Comparison of ENCODE assay signal across 30 cellular contexts in genomic region chr12:120357104-120357503, GRCh38. TPM values are rescaled to one million over a fixed set of nuclear protein-coding genes. Genes with fewer than 3 reads are reported as not detected.
DNase-seq lines count a peak whose midpoint lies in the region; ATAC-seq, FAIRE-seq and TF ChIP-seq lines count a peak whose summit lies in the region.
"Had no signal": no experiment of that assay in that cellular context is flagged by ENCODE, and none has a peak within 500 bp of the region (broad histone marks: within the 10 kb centered on the region; RNA-seq: fewer than 3 reads in every experiment).

No MANE protein-coding gene starts in this region.

- no peak for TF ChIP-seq RAD21 in A549 (conservative IDR thresholded peaks at IDR 0.05 in 1 of 2, IDR thresholded peaks at IDR 0.05 in 1 of 2)
- TF ChIP-seq RAD21 in K562 (CRISPR knock-in tag; conservative IDR thresholded peaks at IDR 0.05 in 1 of 2, IDR thresholded peaks at IDR 0.05 in 1 of 2): no peak

- DNase-seq in A549 (ENCODE audit: low read depth in 1 of 2, low spot score in 1 of 2) (no peak), NB4 (ENCODE audit: low read depth) (no peak), K562 (ENCODE audit: extremely low read depth in 1 of 4, low spot score in 3 of 4) (no peak), mesothelial cell of epicardium (ENCODE audit: low spot score in 2 of 2, unreplicated experiment in 2 of 2) (no peak), mesenteric fat pad (ENCODE audit: low spot score) (no peak)
- DNase-seq: esophagus squamous epithelium, NCI-H187 treated with DMSO at 0.1 percent for 48 hours, NCI-H510A had no signal

- H4K20me1 ChIP-seq in K562 (replicated peaks; ENCODE audit: control insufficient read depth, insufficient read depth, low read length): 0 out of 2 replicates have a peak, but pooled peaks cover 13% of the 10 kb centered on the region

- H3K4me1 Mint-ChIP-seq in mesothelial cell of epicardium: peaks cover 8% of the 10 kb centered on the region

- intact Hi-C loops in K562 (cut with micrococcal nuclease): loop anchor here (2.0 to 5.0 kb wide), 2 partner anchors 32 to 130 kb away; no protein-coding TSS in a partner anchor

- no peak overlapping the region for H3K9ac ChIP-seq in K562 (ENCODE audit: insufficient read depth in 1 of 2, low read depth in 2 of 2, low read length in 2 of 2)
- H3K9ac ChIP-seq: parathyroid adenoma had no signal

- H2AFZ ChIP-seq in K562 (ENCODE audit: low read depth, low read length): no peak overlapping the region
- H2AFZ ChIP-seq: parathyroid adenoma had no signal

- TF ChIP-seq EP300 in A549 (IDR thresholded peaks at IDR 0.05): no peak
- TF ChIP-seq EP300 in K562 (IDR thresholded peaks at IDR 0.05; ENCODE audit: low read length): no peak

- no peaks in the 10 kb centered on the region for H3K36me3 ChIP-seq in K562 (ENCODE audit: control insufficient read depth, insufficient read depth, low read length)
- H3K36me3 ChIP-seq: esophagus squamous epithelium, right atrium auricular region, spleen, thoracic aorta, uterus had no signal

- H3K9me3 ChIP-seq in A549 (no peaks in the 10 kb centered on the region), K562 (replicated peaks; ENCODE audit: control insufficient read depth, insufficient read depth, low read depth, low read length) (no peaks in the 10 kb centered on the region)
- H3K9me3 ChIP-seq: esophagus squamous epithelium, heart left ventricle, mucosa of descending colon, right atrium auricular region, spleen, thoracic aorta, uterus had no signal

- POLR2A ChIA-PET in A549 (lab: Yijun Ruan, JAX) (interaction anchor here (1.6 kb wide), 1 partner anchor 224 kb away, joined by 4 read pairs; the partner anchor contains the start of gene POP5), K562 (lab: Yijun Ruan, JAX) (interaction anchor here (0.8 kb wide), 1 partner anchor 109 kb away, joined by 3 read pairs; no protein-coding TSS in a partner anchor)

- no peaks in the 10 kb centered on the region for H3K9me1 ChIP-seq in K562 (ENCODE audit: control insufficient read depth, insufficient read depth, low read length)

- H3K27me3 ChIP-seq in K562 (ENCODE audit: control insufficient read depth in 2 of 2, insufficient read depth in 2 of 2, low read length in 2 of 2): peaks cover 17 to 50% of the 10 kb centered on the region in 2 experiments; a peak in 4 of 5 replicates
- H3K27me3 ChIP-seq: right atrium auricular region, uterus had no signal

- CTCF ChIA-PET in A549 (lab: Yijun Ruan, JAX) (interaction anchor here (0.6 to 1.9 kb wide), 30 partner anchors 9 to 154 kb away, joined by 3 to 41 read pairs (median 4); partner anchors contain the start of gene COX6A1), K562 (lab: Yijun Ruan, JAX; ENCODE audit: low intra/inter-chr PET ratio) (interaction anchor here (0.7 to 2.4 kb wide), 3 partner anchors 9 to 109 kb away, joined by 3 to 42 read pairs (median 11); no protein-coding TSS in a partner anchor)

- TF ChIP-seq POLR2A in A549 (IDR thresholded peaks at IDR 0.05; ENCODE audit: low read length) (no peak), NB4 (IDR thresholded peaks at IDR 0.05; ENCODE audit: extremely low read depth, insufficient read length) (no peak), K562 (conservative IDR thresholded peaks at IDR 0.05) (no peak)

- FAIRE-seq in A549 (lab: Jason Lieb, UNC): no peak
- no peak for FAIRE-seq in K562 (lab: Jason Lieb, UNC)
- FAIRE-seq: endometrium, TTC549 had no signal

- peak overlapping the region; percentile 78 for H3K4me2 ChIP-seq in A549
- no peak overlapping the region; the same call in 1 of the 2 replicates for H3K4me2 ChIP-seq in K562 (ENCODE audit: insufficient read depth, low read length)

- BruUV-seq in K562 (replicated peaks; lab: Mats Ljungman, UMichigan): no TSS peak

- H3K4me1 ChIP-seq in A549 (peaks cover 5% of the 10 kb centered on the region), K562 (replicated peaks in 1 of 2; ENCODE audit: control insufficient read depth in 2 of 2, insufficient read depth in 2 of 2, low read length in 2 of 2) (peaks cover 0 to 24% of the 10 kb centered on the region in 2 experiments; a peak in 3 of 5 replicates)
- H3K4me1 ChIP-seq: foreskin keratinocyte, uterus had no signal

- H3K36me3 Mint-ChIP-seq in mesothelial cell of epicardium: peaks cover 20% of the 10 kb centered on the region
- H3K36me3 Mint-ChIP-seq: CD4-positive, CD25-positive, alpha-beta regulatory T cell had no signal

- in situ Hi-C loops in K562 (cut with MboI): no loop called here

- H3K4me3 Mint-ChIP-seq in mesothelial cell of epicardium: no peak overlapping the region
- H3K4me3 Mint-ChIP-seq: activated T-cell treated with anti-CD3 and anti-CD28 coated beads, Interleukin-2, amount 50 U/mL, for 72 hours; CD4-positive, CD25-positive, alpha-beta regulatory T cell; nephron; stimulated activated naive CD8-positive, alpha-beta T cell treated with anti-CD3 and anti-CD28 coated beads, Interleukin-15, Interleukin-2, amounts not matched to agents 100 ng/mL and 50 ng/mL, for 24 hours had no signal

- no peaks in the 10 kb centered on the region for H3K79me2 ChIP-seq in K562 (ENCODE audit: control insufficient read depth, insufficient read depth, low read length)
- H3K79me2 ChIP-seq: parathyroid adenoma had no signal

- no peak for TF ChIP-seq CTCF in A549 (IDR thresholded peaks at IDR 0.05)
- no peak for TF ChIP-seq CTCF in NB4 (IDR thresholded peaks at IDR 0.05; ENCODE audit: low read depth, low read length)
- no peak for TF ChIP-seq CTCF in K562 (IDR thresholded peaks at IDR 0.05 in 2 of 3, conservative IDR thresholded peaks at IDR 0.05 in 1 of 3; ENCODE audit: insufficient read depth in 2 of 3, low read depth in 1 of 3, low read length in 3 of 3)
- no peak for TF ChIP-seq CTCF in mesothelial cell of epicardium (IDR thresholded peaks at IDR 0.05; ENCODE audit: unreplicated experiment)

- ATAC-seq in A549: peak; percentile 2 to 16; a peak in 3 of 6 replicates
- no peak for ATAC-seq in K562
- no peak for ATAC-seq in GM21737 (IDR thresholded peaks at IDR 0.05; ENCODE audit: unreplicated experiment)
- ATAC-seq in GM21447 (IDR thresholded peaks at IDR 0.05; ENCODE audit: unreplicated experiment): no peak
- ATAC-seq in HG03520 (IDR thresholded peaks at IDR 0.05; ENCODE audit: unreplicated experiment): no peak

- H3K27ac ChIP-seq in A549 (peak overlapping the region; percentile 23 to 70; a peak in 4 of 6 replicates), K562 (ENCODE audit: extremely low read depth, low read depth, low read length) (no peak overlapping the region)
- H3K27ac ChIP-seq: esophagus squamous epithelium, foreskin keratinocyte, parathyroid adenoma, spleen, thoracic aorta, uterus had no signal

- 54% methylated on average over 5 of the region's 5 CpGs for whole genome bisulfite sequencing in A549 (ENCODE audit: missing lambda C conversion rate)
- 9% methylated on average over 5 of the region's 5 CpGs for WGBS in K562 (ENCODE audit: insufficient coverage, low coverage, missing lambda C conversion rate)

- H3K9me3 Mint-ChIP-seq in mesothelial cell of epicardium: no peaks in the 10 kb centered on the region
- H3K9me3 Mint-ChIP-seq: activated T-cell treated with anti-CD3 and anti-CD28 coated beads, Interleukin-2, amount 50 U/mL, for 72 hours; nephron; stimulated activated naive CD8-positive, alpha-beta T cell treated with anti-CD3 and anti-CD28 coated beads, Interleukin-15, Interleukin-2, amounts not matched to agents 100 ng/mL and 50 ng/mL, for 24 hours had no signal

- no peaks in the 10 kb centered on the region for H3K27me3 Mint-ChIP-seq in mesothelial cell of epicardium (ENCODE audit: low read depth)

- H3K27ac Mint-ChIP-seq in mesothelial cell of epicardium: peak overlapping the region; percentile 48
- H3K27ac Mint-ChIP-seq: activated T-cell treated with anti-CD3 and anti-CD28 coated beads, Interleukin-2, amount 50 U/mL, for 72 hours; CD4-positive, CD25-positive, alpha-beta regulatory T cell; stimulated activated naive CD8-positive, alpha-beta T cell treated with anti-CD3 and anti-CD28 coated beads, Interleukin-15, Interleukin-2, amounts not matched to agents 100 ng/mL and 50 ng/mL, for 24 hours had no signal

- H3K4me3 ChIP-seq in A549 (peak overlapping the region; percentile 32), NB4 (ENCODE audit: low read depth, low read length) (peak overlapping the region; percentile 22), K562 (no peak overlapping the region)
- H3K4me3 ChIP-seq: heart left ventricle, mucosa of descending colon, right atrium auricular region, spleen, thoracic aorta, uterus had no signal

RNA-seq across cellular contexts. Expression of gene MSI1, which starts 11.9 kb away (rescaled TPM):
- polyA plus RNA-seq in A549 (2011; rRNA removed): 0.44 and 0.72 TPM in 2 replicates
- 1.0 TPM in 2 replicates for polyA plus RNA-seq in A549 (2012; cell fraction: cytosol; rRNA removed)
- 1.4 and 2.4 TPM in 2 replicates for polyA plus RNA-seq in A549 (2012; cell fraction: nucleus; rRNA removed)
- polyA plus RNA-seq in A549 (2017; fragmentation: RNase III; extraction: RNeasy Plus Mini Kit Qiagen cat#74134 plus additional on column Dnase treatment): 1.0 to 1.9 TPM (median 1.4 TPM) in 3 replicates
- 0.91 and 1.8 TPM in 2 replicates for polyA minus RNA-seq in A549 (2011; rRNA and poly(A)+ RNA removed)
- total RNA-seq in K562 (2011; cell fraction: chromatin; rRNA removed; ENCODE audit: low replicate concordance): not detected in 2 replicates
- total RNA-seq in K562 (2011; cell fraction: nucleolus; rRNA removed): not detected in 2 replicates
- total RNA-seq in K562 (2011; cell fraction: nucleoplasm; rRNA removed): not detected in 2 replicates
- not detected in 2 replicates for total RNA-seq in K562 (2014; rRNA removed)
- total RNA-seq in K562 (2014; rRNA removed; fragmentation: Illumina TruSeq; extraction: Trizol): not detected in 2 replicates
- total RNA-seq in K562 (2015; rRNA removed; fragmentation: Illumina TruSeq; extraction: Trizol): not detected in 2 replicates
- 0.16 TPM in 2 replicates for total RNA-seq in K562 (2021)
- 0.04 TPM in 1 of 2 replicates, not detected in the other for polyA plus RNA-seq in K562 (2011; rRNA removed)
- 0.03 TPM in 1 of 2 replicates, not detected in the other for polyA plus RNA-seq in K562 (2011; cell fraction: cytosol; rRNA removed)
- polyA plus RNA-seq in K562 (2011; cell fraction: nucleus; rRNA removed): 0.04 and 0.06 TPM in 2 replicates
- polyA plus RNA-seq in K562 (2012): 0.04 TPM in 1 of 2 replicates, not detected in the other
- polyA plus RNA-seq in K562 (2014; fragmentation: Illumina TruSeq; extraction: Trizol): not detected in 2 replicates
- polyA plus RNA-seq in K562 (2014; fragmentation: Nextera tagmentation; extraction: Ambion mirVana): not detected
- polyA plus RNA-seq in K562 (2014; rRNA removed): not detected in 2 replicates
- 0.33 TPM in 1 of 2 replicates, not detected in the other for polyA minus RNA-seq in K562 (2011; rRNA and poly(A)+ RNA removed)
- polyA minus RNA-seq in K562 (2011; cell fraction: cytosol; rRNA and poly(A)+ RNA removed): not detected in 2 replicates
- polyA minus RNA-seq in K562 (2011; cell fraction: nucleus; rRNA and poly(A)+ RNA removed): not detected in 2 replicates
- 27.7 to 32.7 TPM (median 28.4 TPM) in 3 replicates for total RNA-seq in mesothelial cell of epicardium
- total RNA-seq in mesenteric fat pad: 0.58 TPM
- total RNA-seq: CD4-positive, CD25-positive, alpha-beta regulatory T cell; dermis blood vessel endothelial cell; foreskin keratinocyte; M059J; T-helper 1 cell treated with Interleukin-12 subunit alpha and Interleukin-12 subunit beta and Interleukin-4 antibody, amounts not matched to agents 30 ng/mL and 1 ng/mL, for 36 hours had no signal
- polyA plus RNA-seq: CD4-positive, CD25-positive, alpha-beta regulatory T cell; foreskin keratinocyte had no signal

RNA-seq across cellular contexts. Expression of gene PLA2G1B, which starts 29.5 kb away (rescaled TPM):
- polyA plus RNA-seq in A549 (2011; rRNA removed) (0.21 TPM in 1 of 2 replicates, not detected in the other), A549 (2017; fragmentation: RNase III; extraction: RNeasy Plus Mini Kit Qiagen cat#74134 plus additional on column Dnase treatment) (not detected in 3 replicates), K562 (2011; rRNA removed) (not detected in 2 replicates), K562 (2014; fragmentation: Illumina TruSeq; extraction: Trizol) (not detected in 2 replicates), K562 (2014; fragmentation: Nextera tagmentation; extraction: Ambion mirVana) (not detected), K562 (2014; rRNA removed) (not detected in 2 replicates)
- not detected in 2 replicates for polyA plus RNA-seq in A549 (2012; cell fraction: cytosol; rRNA removed)
- not detected in 2 replicates for polyA plus RNA-seq in A549 (2012; cell fraction: nucleus; rRNA removed)
- polyA minus RNA-seq in A549 (2011; rRNA and poly(A)+ RNA removed): not detected in 2 replicates
- total RNA-seq in K562 (2011; cell fraction: chromatin; rRNA removed; ENCODE audit: low replicate concordance): not detected in 2 replicates
- not detected in 2 replicates for total RNA-seq in K562 (2011; cell fraction: nucleolus; rRNA removed)
- not detected in 2 replicates for total RNA-seq in K562 (2011; cell fraction: nucleoplasm; rRNA removed)
- total RNA-seq in K562 (2014; rRNA removed) (not detected in 2 replicates), K562 (2014; rRNA removed; fragmentation: Illumina TruSeq; extraction: Trizol) (not detected in 2 replicates), K562 (2015; rRNA removed; fragmentation: Illumina TruSeq; extraction: Trizol) (not detected in 2 replicates), K562 (2021) (1.4 and 1.8 TPM in 2 replicates), mesothelial cell of epicardium (not detected in 3 replicates), mesenteric fat pad (1.8 TPM)
- polyA plus RNA-seq in K562 (2011; cell fraction: cytosol; rRNA removed): not detected in 2 replicates
- polyA plus RNA-seq in K562 (2011; cell fraction: nucleus; rRNA removed): not detected in 2 replicates
- not detected in 2 replicates for polyA plus RNA-seq in K562 (2012)
- polyA minus RNA-seq in K562 (2011; rRNA and poly(A)+ RNA removed): not detected in 2 replicates
- not detected in 2 replicates for polyA minus RNA-seq in K562 (2011; cell fraction: cytosol; rRNA and poly(A)+ RNA removed)
- polyA minus RNA-seq in K562 (2011; cell fraction: nucleus; rRNA and poly(A)+ RNA removed): not detected in 2 replicates
- total RNA-seq: A172; activated T-cell treated with anti-CD3 and anti-CD28 coated beads, Interleukin-2, amount 50 U/mL, for 72 hours; CD4-positive, CD25-positive, alpha-beta regulatory T cell; dermis blood vessel endothelial cell; esophagus squamous epithelium; foreskin keratinocyte; lower leg skin; M059J; mucosa of descending colon; right atrium auricular region; T-helper 1 cell treated with Interleukin-12 subunit alpha and Interleukin-12 subunit beta and Interleukin-4 antibody, amounts not matched to agents 30 ng/mL and 1 ng/mL, for 36 hours; thoracic aorta; uterus had no signal
- polyA plus RNA-seq: foreskin keratinocyte, heart left ventricle had no signal

RNA-seq across cellular contexts. Expression of gene SIRT4, which starts 55.0 kb away (rescaled TPM):
- polyA plus RNA-seq in A549 (2011; rRNA removed): 1.6 and 2.6 TPM in 2 replicates
- 0.52 and 0.79 TPM in 2 replicates for polyA plus RNA-seq in A549 (2012; cell fraction: cytosol; rRNA removed)
- 0.29 and 0.34 TPM in 2 replicates for polyA plus RNA-seq in A549 (2012; cell fraction: nucleus; rRNA removed)
- polyA plus RNA-seq in A549 (2017; fragmentation: RNase III; extraction: RNeasy Plus Mini Kit Qiagen cat#74134 plus additional on column Dnase treatment): 0.87 to 1.6 TPM (median 0.95 TPM) in 3 replicates
- 1.2 and 1.3 TPM in 2 replicates for polyA minus RNA-seq in A549 (2011; rRNA and poly(A)+ RNA removed)
- total RNA-seq in K562 (2011; cell fraction: chromatin; rRNA removed; ENCODE audit: low replicate concordance): 2.8 and 3.7 TPM in 2 replicates
- total RNA-seq in K562 (2011; cell fraction: nucleolus; rRNA removed): 2.5 and 2.6 TPM in 2 replicates
- 2.8 and 3.2 TPM in 2 replicates for total RNA-seq in K562 (2011; cell fraction: nucleoplasm; rRNA removed)
- total RNA-seq in K562 (2014; rRNA removed): 0.86 and 3.1 TPM in 2 replicates
- 2.3 TPM in 2 replicates for total RNA-seq in K562 (2014; rRNA removed; fragmentation: Illumina TruSeq; extraction: Trizol)
- total RNA-seq in K562 (2015; rRNA removed; fragmentation: Illumina TruSeq; extraction: Trizol): 1.5 and 1.6 TPM in 2 replicates
- 2.5 and 3.1 TPM in 2 replicates for total RNA-seq in K562 (2021)
- 2.4 and 3.2 TPM in 2 replicates for polyA plus RNA-seq in K562 (2011; rRNA removed)
- polyA plus RNA-seq in K562 (2011; cell fraction: cytosol; rRNA removed): 2.5 TPM in 2 replicates
- polyA plus RNA-seq in K562 (2011; cell fraction: nucleus; rRNA removed): 1.2 and 1.5 TPM in 2 replicates
- polyA plus RNA-seq in K562 (2012): 2.4 and 3.6 TPM in 2 replicates
- polyA plus RNA-seq in K562 (2014; fragmentation: Illumina TruSeq; extraction: Trizol): 2.7 and 2.8 TPM in 2 replicates
- 1 to 10 TPM; 5.1 to 5.2 TPM for polyA plus RNA-seq in K562 (2014; fragmentation: Nextera tagmentation; extraction: Ambion mirVana)
- polyA plus RNA-seq in K562 (2014; rRNA removed): 1.8 and 3.2 TPM in 2 replicates
- 1.9 and 2.5 TPM in 2 replicates for polyA minus RNA-seq in K562 (2011; rRNA and poly(A)+ RNA removed)
- 1.4 TPM in 1 of 2 replicates, not detected in the other for polyA minus RNA-seq in K562 (2011; cell fraction: cytosol; rRNA and poly(A)+ RNA removed)
- polyA minus RNA-seq in K562 (2011; cell fraction: nucleus; rRNA and poly(A)+ RNA removed): 0.54 and 2.2 TPM in 2 replicates
- 3.9 to 4.6 TPM (median 4.3 TPM) in 3 replicates for total RNA-seq in mesothelial cell of epicardium
- total RNA-seq in mesenteric fat pad: 1.6 TPM

Comparison
In these comparisons a context has a peak if more than half of its experiments do, and no peak if none do; other contexts are left out.
1. ATAC-seq: peak in A549 (2 of 2); none in K562 (single experiment), GM21737 (single experiment), GM21447 (single experiment) and HG03520 (single experiment).
2. RNA of gene MSI1, which starts 11.9 kb away (total RNA-seq): 27.7 to 32.7 TPM in mesothelial cell of epicardium; 0.58 TPM in mesenteric fat pad (single experiment) and 0.16 TPM in K562; every median in the first group is over 10 times any median in the second.